ENCODE assay signal across 14 cellular contexts in the genomic region with DNA sequence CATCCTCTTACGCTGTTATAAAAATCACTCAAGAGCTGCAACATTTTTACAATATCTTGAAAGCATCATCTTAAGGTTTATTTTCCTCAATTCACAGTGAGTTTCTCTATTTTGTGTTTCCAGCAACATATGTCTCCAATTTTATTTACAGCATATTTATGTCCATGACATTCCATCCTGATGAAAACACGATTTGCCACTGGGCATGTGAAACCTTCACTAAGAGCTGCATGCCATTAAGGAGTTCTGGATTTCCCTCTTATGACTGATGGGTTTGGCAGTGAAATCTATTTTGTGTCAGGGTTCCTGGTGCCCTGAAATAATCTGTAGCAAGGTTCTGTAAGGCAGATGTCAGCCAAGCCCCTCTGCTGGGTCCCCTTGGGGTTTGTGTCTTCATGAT.
"Had no signal": no experiment of that assay in that cellular context is flagged by ENCODE, and none has a peak within 500 bp of the region (broad histone marks: within the 10 kb centered on the region; RNA-seq: fewer than 3 reads in every experiment).

No MANE protein-coding gene starts in this region.

- DNase-seq: activated CD4-positive, alpha-beta T cell treated with anti-CD3 and anti-CD28 coated beads, Interleukin-2, amount 50 U/mL, for 4 hours; activated T-cell treated with anti-CD3 and anti-CD28 coated beads, Interleukin-2, amount 50 U/mL, for 1 hour; amygdala; brain microvascular endothelial cell; dermis blood vessel endothelial cell; endodermal cell; left lung; mucosa of descending colon; nucleus accumbens; right cardiac atrium; substantia nigra had no signal

- H3K4me1 ChIP-seq: left lung had no signal

- H3K27me3 ChIP-seq: brain microvascular endothelial cell, left lung had no signal

- H3K36me3 ChIP-seq: brain microvascular endothelial cell, left lung had no signal

- H3K4me3 ChIP-seq: left lung, mucosa of descending colon had no signal

- H3K27ac ChIP-seq: brain microvascular endothelial cell, left lung had no signal

- H3K9me3 ChIP-seq: mucosa of descending colon had no signal

- ATAC-seq: activated CD4-positive, CD25-positive, alpha-beta regulatory T cell treated with anti-CD3 and anti-CD28 coated beads, Interleukin-2, amount 50 U/mL, for 24 hours; left lung; mucosa of descending colon; natural killer cell treated with Interleukin-12 subunit alpha and Interleukin-12 subunit beta and Interleukin-15 and Interleukin-18, amount 100 ng/mL, for 72 hours; right cardiac atrium; stimulated activated effector memory CD8-positive, alpha-beta T cell treated with anti-CD3 and anti-CD28 coated beads, Interleukin-12 subunit alpha, Interleukin-12 subunit beta, amount 100 ng/mL, for 72 hours had no signal
